ENCODE assay signal across 8 cellular contexts in the genomic region with DNA sequence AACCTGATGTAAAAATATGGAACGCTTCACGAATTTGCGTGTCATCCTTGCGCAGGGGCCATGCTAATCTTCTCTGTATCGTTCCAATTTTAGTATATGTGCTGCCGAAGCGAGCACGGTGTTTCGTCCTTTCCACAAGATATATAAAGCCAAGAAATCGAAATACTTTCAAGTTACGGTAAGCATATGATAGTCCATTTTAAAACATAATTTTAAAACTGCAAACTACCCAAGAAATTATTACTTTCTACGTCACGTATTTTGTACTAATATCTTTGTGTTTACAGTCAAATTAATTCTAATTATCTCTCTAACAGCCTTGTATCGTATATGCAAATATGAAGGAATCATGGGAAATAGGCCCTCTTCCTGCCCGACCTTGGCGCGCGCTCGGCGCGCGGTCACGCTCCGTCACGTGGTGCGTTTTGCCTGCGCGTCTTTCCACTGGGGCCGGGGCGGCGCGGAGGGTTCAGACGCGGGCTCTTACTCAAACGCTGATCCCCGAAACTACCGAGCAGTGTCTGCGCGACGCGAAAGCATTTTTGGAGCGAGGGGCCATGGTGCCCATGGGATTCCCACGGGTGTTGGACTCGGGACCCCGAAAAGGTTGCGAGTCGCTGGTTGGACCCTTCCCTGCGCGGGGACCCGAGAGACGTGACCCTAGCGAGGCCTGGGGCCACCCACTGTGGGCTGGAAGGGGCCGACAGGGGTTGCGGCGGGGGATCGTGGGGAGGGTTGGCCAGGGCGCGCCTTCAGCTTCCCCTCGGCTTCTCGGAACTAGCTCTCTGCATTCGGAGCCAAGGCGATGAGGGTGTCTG. TPM values are rescaled to one million over a fixed set of nuclear protein-coding genes. Genes with fewer than 3 reads are reported as not detected.
DNase-seq lines count a peak whose midpoint lies in the region; ATAC-seq and TF ChIP-seq lines count a peak whose summit lies in the region.

A gene (minus strand): TSS at position 117 of the 818 bp plus-strand sequence.

- peak within 1 kb of the TSS; percentile 80 for H3K9ac ChIP-seq in mammary epithelial cell (ENCODE audit: insufficient read depth, low read length)

- in situ Hi-C loops in ACHN (cut with HindIII; ENCODE audit: low pct_ligation_motif_present, low pct_unique_long_range_greater_than_20kb, low sequenced_read_pairs) (no loop called here), mammary epithelial cell (cut with MboI; ENCODE audit: low sequenced_read_pairs in 2 of 2) (loop anchor here (5.0 to 25.0 kb wide), 3 partner anchors 305 to 903 kb away; no protein-coding TSS in a partner anchor)

- DNase-seq in ACHN (peak; percentile 89), NCI-H2196 treated with DMSO at 0.1 percent for 48 hours (lab: John Stamatoyannopoulos, UW; ENCODE audit: unreplicated experiment) (peak; percentile 63), WERI-Rb-1 (peak; percentile 94), mammary epithelial cell (peak; percentile 84), iPS-NIHi11 (ENCODE audit: low spot score) (peak; percentile 91)

- intact Hi-C loops in mammary epithelial cell (cut with micrococcal nuclease) = loop anchor here (1.0 to 10.0 kb wide), 6 partner anchors 315 to 793 kb away; a partner anchor contains a TSS

- no peaks in the 10 kb centered on the region for H3K79me2 ChIP-seq in mammary epithelial cell (ENCODE audit: insufficient read depth, low read length)

- TF ChIP-seq CTCF in WERI-Rb-1 (IDR thresholded peaks at IDR 0.05; ENCODE audit: low read depth, low read length) (no peak), mammary epithelial cell (conservative IDR thresholded peaks at IDR 0.05 in 1 of 2, IDR thresholded peaks at IDR 0.05 in 1 of 2; ENCODE audit: extremely low read depth in 1 of 2, insufficient read depth in 1 of 2, low read depth in 1 of 2, low read length in 2 of 2) (no peak)

- dilution Hi-C loops in mammary epithelial cell (cut with HindIII; ENCODE audit: low sequenced_read_pairs) = no loop called here

- WGBS in mammary epithelial cell (ENCODE audit: low coverage, missing lambda C conversion rate) = under 1% methylated on average over 45 of the region's 62 CpGs

- H3K4me1 ChIP-seq in mammary epithelial cell (ENCODE audit: insufficient read depth, low read length) = peaks cover 26% of the 10 kb centered on the region

- CTCF ChIA-PET in mammary epithelial cell (lab: Charles Lee; ENCODE audit: low non-redundant PET) = interaction anchor here (0.7 kb wide), 1 partner anchor 452 kb away, joined by 25 read pairs; no protein-coding TSS in a partner anchor

- peak within 1 kb of the TSS; percentile 99 for H2AFZ ChIP-seq in mammary epithelial cell (ENCODE audit: low read depth, low read length)

- H3K4me2 ChIP-seq in mammary epithelial cell (ENCODE audit: insufficient read depth, low read depth, low read length) = peak within 1 kb of the TSS; percentile 91

- H3K36me3 ChIP-seq in WERI-Rb-1 = no peaks in the 10 kb centered on the region
- H3K36me3 ChIP-seq in mammary epithelial cell (ENCODE audit: insufficient read depth, low read length) = no peaks in the 10 kb centered on the region

- H3K27ac ChIP-seq in WERI-Rb-1 = peak within 1 kb of the TSS; percentile 92
- H3K27ac ChIP-seq in mammary epithelial cell (ENCODE audit: insufficient read depth, low read depth, low read length) = peak within 1 kb of the TSS; percentile 93
- peak within 1 kb of the TSS; percentile 70 to 99 (median 96) for H3K27ac ChIP-seq in skin epidermis

- ATAC-seq in GM18873 (IDR thresholded peaks at IDR 0.05; ENCODE audit: low FRiP score, unreplicated experiment) (peak; percentile 74), HG03135 (IDR thresholded peaks at IDR 0.05; ENCODE audit: unreplicated experiment) (peak; percentile 81)

- peaks cover 12% of the 10 kb centered on the region for H3K27me3 ChIP-seq in WERI-Rb-1 (ENCODE audit: insufficient read depth, low read depth, severe bottlenecking)
- peaks cover 9% of the 10 kb centered on the region for H3K27me3 ChIP-seq in mammary epithelial cell (ENCODE audit: insufficient read depth, low read length)

- peak within 1 kb of the TSS; percentile 95 for H3K4me3 ChIP-seq in WERI-Rb-1 (ENCODE audit: low read depth, low read length)
- H3K4me3 ChIP-seq in mammary epithelial cell (replicated peaks in 1 of 3; ENCODE audit: insufficient read depth in 1 of 3, low read depth in 2 of 3, low read length in 3 of 3) = peak within 1 kb of the TSS; percentile 68 to 84 (median 74)
- H3K4me3 ChIP-seq in skin epidermis = peak within 1 kb of the TSS; percentile 60 to 90 (median 82)

- TSS peak; percentile 76 for BruUV-seq in mammary epithelial cell (replicated peaks; lab: Mats Ljungman, UMichigan)

- H3K9me3 ChIP-seq in WERI-Rb-1 (ENCODE audit: severe bottlenecking) = no peaks in the 10 kb centered on the region
- H3K9me3 ChIP-seq in mammary epithelial cell (replicated peaks; ENCODE audit: insufficient read depth, low read length) = no peaks in the 10 kb centered on the region

- H4K20me1 ChIP-seq in mammary epithelial cell (ENCODE audit: insufficient read depth, low read length) = no peaks in the 10 kb centered on the region

RNA-seq across cellular contexts. Expression of the gene that starts here (rescaled TPM):
- total RNA-seq in mammary epithelial cell = not detected
- not detected for polyA plus RNA-seq in mammary epithelial cell
- polyA minus RNA-seq in mammary epithelial cell = not detected

Comparison
In these comparisons a context has a peak if more than half of its experiments do, and no peak if none do; other contexts are left out.
1. Peak in every context shown above with its lines: DNase-seq, ATAC-seq, H3K4me3 ChIP-seq and H3K27ac ChIP-seq.
2. Peak in DNase-seq, H3K4me3 ChIP-seq, H3K27ac ChIP-seq, H3K9ac ChIP-seq and H3K4me2 ChIP-seq in mammary epithelial cell; RNA of the gene not detected or under 1 TPM.